ENCODE assay signal across 8 cellular contexts in the genomic region with DNA sequence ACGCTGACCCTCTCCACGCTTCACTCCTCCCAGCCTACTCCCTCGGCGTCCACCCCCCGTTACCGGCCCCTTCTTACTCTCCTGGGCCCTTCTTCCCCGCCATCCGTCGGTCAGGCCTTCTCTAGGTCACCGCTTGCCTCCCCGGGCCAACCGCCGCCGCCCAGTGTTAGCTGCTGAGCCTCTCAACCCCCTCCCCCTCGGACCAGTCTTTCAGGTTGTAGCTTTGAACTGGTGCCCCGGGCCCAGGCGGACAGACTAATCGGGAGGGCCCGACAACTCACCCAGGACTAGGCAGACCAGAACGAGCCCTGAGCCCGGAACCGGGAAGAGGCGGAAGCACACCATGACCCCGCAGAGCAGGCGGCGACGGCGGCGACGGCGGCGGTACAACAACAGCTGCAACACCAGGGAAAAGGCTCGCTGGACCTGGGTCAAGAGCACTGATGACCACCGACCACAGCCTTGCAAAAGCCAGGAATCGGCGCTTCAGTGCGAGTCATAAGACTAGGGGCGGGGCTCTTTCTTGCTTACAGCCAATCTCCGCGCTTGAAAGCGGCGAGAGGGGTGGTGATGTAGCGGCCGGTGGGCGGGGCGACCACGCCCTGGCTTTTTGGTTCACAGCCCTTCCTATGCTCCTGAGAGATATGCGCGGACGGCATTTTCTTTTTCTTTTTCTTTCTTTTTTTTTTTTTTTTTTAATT. TPM values are rescaled to one million over a fixed set of nuclear protein-coding genes. Genes with fewer than 3 reads are reported as not detected.
DNase-seq lines count a peak whose midpoint lies in the region; ATAC-seq and TF ChIP-seq lines count a peak whose summit lies in the region.

A gene (minus strand): TSS at position 472 of the 701 bp plus-strand sequence. CDS start 127 bp downstream, at position 345.

- H3K4me1 ChIP-seq in ovary (ENCODE audit: insufficient read depth) (no peaks in the 10 kb centered on the region), thymus (ENCODE audit: control insufficient read depth, insufficient read depth, low read length) (no peaks in the 10 kb centered on the region)

- TF ChIP-seq POLR2A in ovary (IDR thresholded peaks at IDR 0.05): peak; percentile 87

- WGBS in ovary, 3 donors: 28 to 40% (median 37%) methylated on average over 50 of the region's 50 CpGs
- under 1% methylated on average over 50 of the region's 50 CpGs for WGBS in thymus

- peaks cover 17% of the 10 kb centered on the region for H3K79me2 ChIP-seq in SU-DHL-6 (ENCODE audit: insufficient read depth, low read length)

- peaks cover 13% of the 10 kb centered on the region for H3K4me1 Mint-ChIP-seq in activated naive CD8-positive, alpha-beta T cell treated with anti-CD3 and anti-CD28 coated beads, Interleukin-2, amount 10 ng/mL, durations not matched to agents 7 days and 5 days

- H3K4me2 ChIP-seq in SU-DHL-6 (ENCODE audit: low read depth, low read length, poor library complexity, severe bottlenecking): peak within 1 kb of the TSS; percentile 88

- POLR2A ChIA-PET in activated naive CD8-positive, alpha-beta T cell treated with anti-CD3 and anti-CD28 coated beads, Interleukin-2, amount 10 ng/mL, durations not matched to agents 7 days and 5 days (lab: Charles Lee): interaction anchor here (0.6 to 1.5 kb wide), 2 partner anchors 11 to 40 kb away, joined by 4 to 6 read pairs; no protein-coding TSS in a partner anchor

- no peak for TF ChIP-seq CTCF in GM12875 (IDR thresholded peaks at IDR 0.05; ENCODE audit: borderline replicate concordance, insufficient read depth, low read depth, low read length)
- no peak for TF ChIP-seq CTCF in SU-DHL-6 (IDR thresholded peaks at IDR 0.05; ENCODE audit: insufficient read depth, low read length, poor library complexity, severe bottlenecking)
- TF ChIP-seq CTCF in ovary (IDR thresholded peaks at IDR 0.05): no peak

- DNase-seq in NCI-H1417 (lab: John Stamatoyannopoulos, UW) (peak; percentile 84 to 93 (median 85)), head of caudate nucleus (peak; percentile 81 to 96 (median 92)), ovary (peak; percentile 86 to 91 (median 88))
- DNase-seq in activated naive CD8-positive, alpha-beta T cell treated with anti-CD3 and anti-CD28 coated beads, Interleukin-2, amount 10 ng/mL, durations not matched to agents 7 days and 5 days: peak; percentile 83

- no peak for TF ChIP-seq EP300 in ovary (IDR thresholded peaks at IDR 0.05)

- ATAC-seq in HG02763 (IDR thresholded peaks at IDR 0.05; ENCODE audit: unreplicated experiment): peak; percentile 97
- ATAC-seq in activated naive CD8-positive, alpha-beta T cell treated with anti-CD3 and anti-CD28 coated beads, Interleukin-2, amount 10 ng/mL, durations not matched to agents 7 days and 5 days (ENCODE audit: low read depth): peak; percentile 97

- H3K36me3 Mint-ChIP-seq in activated naive CD8-positive, alpha-beta T cell treated with anti-CD3 and anti-CD28 coated beads, Interleukin-2, amount 10 ng/mL, durations not matched to agents 7 days and 5 days: peaks cover 4% of the 10 kb centered on the region

- H3K27me3 ChIP-seq in SU-DHL-6 (ENCODE audit: low read length) (no peaks in the 10 kb centered on the region), ovary (no peaks in the 10 kb centered on the region), thymus (ENCODE audit: control insufficient read depth, insufficient read depth) (no peaks in the 10 kb centered on the region)

- peak within 1 kb of the TSS; percentile 89 for H3K27ac Mint-ChIP-seq in activated naive CD8-positive, alpha-beta T cell treated with anti-CD3 and anti-CD28 coated beads, Interleukin-2, amount 10 ng/mL, durations not matched to agents 7 days and 5 days

- H2AFZ ChIP-seq in SU-DHL-6 (ENCODE audit: low read depth, low read length, severe bottlenecking): peak within 1 kb of the TSS; percentile 82

- H3K9me3 Mint-ChIP-seq in activated naive CD8-positive, alpha-beta T cell treated with anti-CD3 and anti-CD28 coated beads, Interleukin-2, amount 10 ng/mL, durations not matched to agents 7 days and 5 days: no peaks in the 10 kb centered on the region

- H3K4me3 Mint-ChIP-seq in activated naive CD8-positive, alpha-beta T cell treated with anti-CD3 and anti-CD28 coated beads, Interleukin-2, amount 10 ng/mL, durations not matched to agents 7 days and 5 days: peak within 1 kb of the TSS; percentile 96

- no peaks in the 10 kb centered on the region for H3K36me3 ChIP-seq in SU-DHL-6 (ENCODE audit: low read length)
- H3K36me3 ChIP-seq in ovary: no peaks in the 10 kb centered on the region
- H3K36me3 ChIP-seq in thymus (ENCODE audit: control insufficient read depth, insufficient read depth): no peaks in the 10 kb centered on the region

- no peaks in the 10 kb centered on the region for H3K9me3 ChIP-seq in SU-DHL-6 (ENCODE audit: insufficient read depth, low read length)
- no peaks in the 10 kb centered on the region for H3K9me3 ChIP-seq in ovary
- H3K9me3 ChIP-seq in thymus (ENCODE audit: control insufficient read depth): no peaks in the 10 kb centered on the region

- H4K20me1 ChIP-seq in SU-DHL-6 (ENCODE audit: low read depth, low read length): no peaks in the 10 kb centered on the region

- H3K9ac ChIP-seq in SU-DHL-6 (ENCODE audit: low read length): peak within 1 kb of the TSS; percentile 77

- no peaks in the 10 kb centered on the region for H3F3A ChIP-seq in SU-DHL-6 (ENCODE audit: insufficient read depth)

- no peaks in the 10 kb centered on the region for H3K27me3 Mint-ChIP-seq in activated naive CD8-positive, alpha-beta T cell treated with anti-CD3 and anti-CD28 coated beads, Interleukin-2, amount 10 ng/mL, durations not matched to agents 7 days and 5 days

- no peaks in the 10 kb centered on the region for H3K9me2 ChIP-seq in SU-DHL-6 (replicated peaks; ENCODE audit: insufficient read depth, low read length)

- H3K27ac ChIP-seq in SU-DHL-6 (ENCODE audit: low read depth, low read length) (peak within 1 kb of the TSS; percentile 26), ovary (peak within 1 kb of the TSS; percentile 60 to 72), thymus (ENCODE audit: low read depth) (peak within 1 kb of the TSS; percentile 86)

- H3K4me3 ChIP-seq in GM12875 (ENCODE audit: low read depth, low read length) (peak within 1 kb of the TSS; percentile 69), SU-DHL-6 (ENCODE audit: insufficient read depth, low read length, poor library complexity, severe bottlenecking) (peak within 1 kb of the TSS; percentile 95), ovary (peak within 1 kb of the TSS; percentile 63), thymus (ENCODE audit: low read length) (peak within 1 kb of the TSS; percentile 77)

- intact Hi-C loops in head of caudate nucleus (cut with DNase I) (loop anchor here (5.0 kb wide), 1 partner anchor 217 kb away; a partner anchor contains a TSS), ovary (cut with DNase I) (loop anchor here in 1 of 4 donors (5.0 kb wide), 1 partner anchor 157 kb away; a partner anchor contains a TSS)

RNA-seq across cellular contexts. Expression of the gene that starts here (rescaled TPM):
- 10 to 100 TPM; 41.8 to 41.9 TPM for total RNA-seq in activated naive CD8-positive, alpha-beta T cell treated with anti-CD3 and anti-CD28 coated beads, Interleukin-2, amount 10 ng/mL, durations not matched to agents 7 days and 5 days
- 100 to 1,000 TPM in 3 of 7 donors, 10 to 100 TPM in 4; 68.1 to 129 (median 87.3) TPM for total RNA-seq in ovary
- 100 to 1,000 TPM in 1 of 2 donors, 10 to 100 TPM in 1; 55.2 to 170 TPM for polyA plus RNA-seq in ovary
- polyA plus RNA-seq in thymus: 59.9 TPM

Comparison
In these comparisons a context has a peak if more than half of its experiments do, and no peak if none do; other contexts are left out.
1. Peak in every context shown above with its lines: DNase-seq, ATAC-seq, H3K4me3 ChIP-seq and H3K27ac ChIP-seq.
2. H3K27ac ChIP-seq: peak in every context shown above with its lines; median percentile 86 in thymus; 66 in ovary; 26 in SU-DHL-6.